Comparison of ENCODE assay signal across 1 cellular context in the genomic region with DNA sequence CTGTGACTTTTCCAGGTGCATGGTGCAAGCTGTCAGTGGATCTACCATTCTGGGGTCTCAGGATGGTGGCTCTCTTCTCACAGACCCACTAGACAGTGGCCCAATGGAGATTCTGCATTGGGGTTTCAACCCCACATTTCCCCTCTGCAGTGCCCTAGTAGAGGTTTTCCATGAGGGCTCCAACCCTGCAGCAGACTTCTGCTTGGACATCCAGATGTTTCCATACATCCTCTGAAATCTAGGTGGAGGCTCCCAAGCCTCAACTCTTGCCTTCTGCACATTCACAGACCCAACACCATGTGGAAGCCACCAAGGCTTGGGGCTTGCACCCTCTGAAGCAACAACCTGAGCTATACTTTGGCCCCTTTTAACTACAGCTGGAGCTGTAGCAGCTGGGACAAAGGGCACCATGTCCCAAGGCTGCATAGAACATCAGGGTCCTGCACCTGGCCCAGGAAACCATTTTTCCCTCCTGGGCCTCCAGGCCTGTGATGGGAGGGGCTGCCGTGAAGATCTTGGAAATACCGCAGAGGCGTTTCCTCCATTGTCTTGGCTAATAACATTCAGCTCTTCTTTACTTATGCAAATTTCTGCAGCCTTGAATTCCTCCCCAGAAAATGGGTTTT.
TF ChIP-seq lines count a peak whose summit lies in the region.

No MANE protein-coding gene starts in this region.

TF ChIP-seq in HEK293, 187 proteins besides CTCF, POLR2A, EP300 and RAD21 (continued from another document):
- TF ChIP-seq ZNF26 (tag by site-specific recombination; IDR thresholded peaks at IDR 0.05) (peak; percentile 24; the same call in 1 of the 2 replicates), ZNF626 (tag by site-specific recombination; IDR thresholded peaks at IDR 0.05) (0 out of 2 replicates have a peak, but pooled peaks have one; percentile 38), ZNF510 (tag by site-specific recombination; IDR thresholded peaks at IDR 0.05; ENCODE audit: insufficient replicate concordance) (peak; percentile 5)
TF ChIP-seq in HEK293: peak in this region for 6; not testable (repeated sequence) for 181.
